Comparison of ENCODE assay signal across 23 cellular contexts in genomic region chr10:106768204-106768603, GRCh38.
DNase-seq lines count a peak whose midpoint lies in the region; ATAC-seq and TF ChIP-seq lines count a peak whose summit lies in the region.
"Had no signal": no experiment of that assay in that cellular context is flagged by ENCODE, and none has a peak within 500 bp of the region (broad histone marks: within the 10 kb centered on the region; RNA-seq: fewer than 3 reads in every experiment).

No MANE protein-coding gene starts in this region.

- H3K36me3 ChIP-seq in HEK293 (ENCODE audit: control insufficient read depth in 2 of 2, insufficient read depth in 1 of 2, low read length in 2 of 2) = no peaks in the 10 kb centered on the region
- H3K36me3 ChIP-seq in SK-N-MC (ENCODE audit: insufficient read depth, low read length) = no peaks in the 10 kb centered on the region
- no peaks in the 10 kb centered on the region for H3K36me3 ChIP-seq in neural cell (ENCODE audit: insufficient read depth, low read length)
- H3K36me3 ChIP-seq: BE2C, BLaER1 had no signal

- no peaks in the 10 kb centered on the region for H3K9me3 ChIP-seq in HEK293 (ENCODE audit: control insufficient read depth, insufficient read depth, low read depth, low read length)
- no peaks in the 10 kb centered on the region for H3K9me3 ChIP-seq in SK-N-MC (ENCODE audit: low read depth, low read length)
- no peaks in the 10 kb centered on the region for H3K9me3 ChIP-seq in neural cell (ENCODE audit: low read length)
- H3K9me3 ChIP-seq: BE2C, BLaER1 had no signal

- TF ChIP-seq EP300 in neural cell (conservative IDR thresholded peaks at IDR 0.05; ENCODE audit: poor library complexity, severe bottlenecking) = peak; percentile 51

- peak; percentile 18 for DNase-seq in SK-N-MC (ENCODE audit: low read depth, low spot score)
- DNase-seq in H4 (ENCODE audit: low spot score) = no peak
- DNase-seq: 8988T; ACHN; C1 segment of cervical spinal cord; CD4-positive, alpha-beta memory T cell; CD4-positive, CD25-positive, alpha-beta regulatory T cell; CD8-positive, alpha-beta memory T cell; COR-L47; DMS 273 treated with DMSO at 0.1 percent for 48 hours; DMS153; DMS53; DMS79; DND-41; EL; GDM1 had no signal

- POLR2A ChIA-PET in HEK293 (lab: Yijun Ruan, JAX) = no interaction called here

- H2AFZ ChIP-seq in neural cell (ENCODE audit: low read depth, low read length) = no peak overlapping the region

- ATAC-seq in GM21717 (IDR thresholded peaks at IDR 0.05; ENCODE audit: unreplicated experiment) = no peak
- no peak for ATAC-seq in GM18858 (IDR thresholded peaks at IDR 0.05; ENCODE audit: unreplicated experiment)
- ATAC-seq: GM12878 had no signal

- no peak for TF ChIP-seq CTCF in HEK293 (tag by site-specific recombination; IDR thresholded peaks at IDR 0.05)
- TF ChIP-seq CTCF in neural cell (IDR thresholded peaks at IDR 0.05; ENCODE audit: poor library complexity, severe bottlenecking) = no peak

- H3K79me2 ChIP-seq in neural cell (replicated peaks; ENCODE audit: insufficient read depth, low read length) = no peaks in the 10 kb centered on the region

- no peaks in the 10 kb centered on the region for H4K20me1 ChIP-seq in neural cell (ENCODE audit: insufficient read depth)
- H4K20me1 ChIP-seq: BLaER1 had no signal

- no peaks in the 10 kb centered on the region for H3K4me1 ChIP-seq in HEK293 (ENCODE audit: control insufficient read depth, insufficient read depth, low read length)
- H3K4me1 ChIP-seq: BLaER1 had no signal

- CTCF ChIA-PET in HEK293 (lab: Yijun Ruan, JAX) = no interaction called here

- no peaks in the 10 kb centered on the region for H3K27me3 ChIP-seq in neural cell (ENCODE audit: insufficient read depth, low read depth, low read length)
- H3K27me3 ChIP-seq: BE2C, BLaER1 had no signal

- H3K4me3 ChIP-seq in HEK293 (ENCODE audit: low read depth, low read length) (no peak overlapping the region), SK-N-MC (no peak overlapping the region), neural cell (ENCODE audit: low read length) (no peak overlapping the region)
- H3K4me3 ChIP-seq: BLaER1, GM12878 had no signal

- H3F3A ChIP-seq in neural cell (ENCODE audit: insufficient read depth, low read length, poor library complexity, severe bottlenecking) = peaks cover 13% of the 10 kb centered on the region

- TF ChIP-seq RAD21 in neural cell (conservative IDR thresholded peaks at IDR 0.05) = no peak

- H3K27ac ChIP-seq in HEK293 (ENCODE audit: extremely low read depth, low read depth, low read length) (no peak overlapping the region), SK-N-MC (no peak overlapping the region), neural cell (ENCODE audit: low read length) (peak overlapping the region; percentile 32)
- H3K27ac ChIP-seq: BLaER1 had no signal

- H3K9ac ChIP-seq in SK-N-MC (ENCODE audit: insufficient read length) (no peak overlapping the region), neural cell (ENCODE audit: low read length) (no peak overlapping the region)
- H3K9ac ChIP-seq: BLaER1 had no signal

- no peak overlapping the region for H3K4me2 ChIP-seq in neural cell (ENCODE audit: low read length)
- H3K4me2 ChIP-seq: BLaER1 had no signal

- no peaks in the 10 kb centered on the region for H3K9me2 ChIP-seq in neural cell (ENCODE audit: insufficient read depth, low read length)

TF ChIP-seq in HEK293, 187 proteins besides CTCF, POLR2A, EP300 and RAD21:
- TF ChIP-seq ZNF623 (tag by site-specific recombination; IDR thresholded peaks at IDR 0.05) (no peak), TCF7L2 (IDR thresholded peaks at IDR 0.05; ENCODE audit: borderline replicate concordance, low read depth, low read length) (peak; percentile 57; the same call in 1 of the 2 replicates)

TF ChIP-seq in neural cell, 6 proteins besides CTCF, POLR2A, EP300 and RAD21:
- no peak for TF ChIP-seq TAF1 (IDR thresholded peaks at IDR 0.05; ENCODE audit: low read depth)
- TF ChIP-seq POLR2AphosphoS5 (IDR thresholded peaks at IDR 0.05) = peak; percentile 73
